1 cellular context compared by ENCODE assay signal in genomic region chr1:24910751-24911650, GRCh38.
TF ChIP-seq lines count a peak whose summit lies in the region.

No MANE protein-coding gene starts in this region.

TF ChIP-seq in HepG2, 621 proteins besides CTCF, POLR2A, EP300 and RAD21 (continued from another document and continues in another):
- peak; percentile 54 for TF ChIP-seq USF2 (IDR thresholded peaks at IDR 0.05; ENCODE audit: low read depth, low read length)
- peak; percentile 77 for TF ChIP-seq USF2 (CRISPR knock-in tag; IDR thresholded peaks at IDR 0.05; ENCODE audit: borderline replicate concordance)
- TF ChIP-seq AGO2 (optimal IDR thresholded peaks at IDR 0.05; ENCODE audit: low read depth, low read length), result no peak
- no peak for TF ChIP-seq ZNF75D (CRISPR knock-in tag; IDR thresholded peaks at IDR 0.05; ENCODE audit: borderline replicate concordance)
- no peak; the same call in 1 of the 2 replicates for TF ChIP-seq RBFOX2 (IDR thresholded peaks at IDR 0.05; ENCODE audit: low read depth, low read length)
- TF ChIP-seq RORA (CRISPR knock-in tag; IDR thresholded peaks at IDR 0.05), result no peak
- TF ChIP-seq ZFP90 (CRISPR knock-in tag; IDR thresholded peaks at IDR 0.05; ENCODE audit: borderline replicate concordance), result 0 out of 2 replicates have a peak, but pooled peaks have one; percentile 62
- peak; percentile 81 for TF ChIP-seq FOXK1 (CRISPR knock-in tag; IDR thresholded peaks at IDR 0.05; ENCODE audit: borderline replicate concordance, low read depth)
- no peak for TF ChIP-seq CCAR2 (optimal IDR thresholded peaks at IDR 0.05; ENCODE audit: low read depth, low read length)
- TF ChIP-seq ETS1 (CRISPR knock-in tag; IDR thresholded peaks at IDR 0.05), result no peak
- no peak for TF ChIP-seq STAT6 (CRISPR knock-in tag; IDR thresholded peaks at IDR 0.05; ENCODE audit: borderline replicate concordance)
- no peak for TF ChIP-seq CENPBD1 (CRISPR knock-in tag; IDR thresholded peaks at IDR 0.05; ENCODE audit: borderline replicate concordance, low read depth)
- no peak for TF ChIP-seq YY1 (IDR thresholded peaks at IDR 0.05; ENCODE audit: insufficient read depth, insufficient replicate concordance, low read depth, low read length)
- TF ChIP-seq JUNB (CRISPR knock-in tag; IDR thresholded peaks at IDR 0.05; ENCODE audit: borderline replicate concordance), result no peak
- TF ChIP-seq GZF1 (CRISPR knock-in tag; IDR thresholded peaks at IDR 0.05), result no peak
- no peak for TF ChIP-seq TEAD2 (CRISPR knock-in tag; IDR thresholded peaks at IDR 0.05)
- TF ChIP-seq NFAT5 (CRISPR knock-in tag; IDR thresholded peaks at IDR 0.05), result no peak
- TF ChIP-seq ZNF562 (CRISPR knock-in tag; IDR thresholded peaks at IDR 0.05; ENCODE audit: borderline replicate concordance), result no peak
- no peak for TF ChIP-seq DZIP1 (CRISPR knock-in tag; IDR thresholded peaks at IDR 0.05)
- no peak for TF ChIP-seq ZBTB8A (CRISPR knock-in tag; IDR thresholded peaks at IDR 0.05; ENCODE audit: borderline replicate concordance, low read depth)
- peak; percentile 68 for TF ChIP-seq KLF6 (CRISPR knock-in tag; IDR thresholded peaks at IDR 0.05)
- TF ChIP-seq BRF2 (CRISPR knock-in tag; IDR thresholded peaks at IDR 0.05), result no peak
- TF ChIP-seq FLYWCH1 (CRISPR knock-in tag; IDR thresholded peaks at IDR 0.05), result no peak
- TF ChIP-seq HOXA3 (CRISPR knock-in tag; IDR thresholded peaks at IDR 0.05), result peak; percentile 75; the same call in 1 of the 2 replicates
- no peak for TF ChIP-seq NR2F1 (CRISPR knock-in tag; IDR thresholded peaks at IDR 0.05)
- peak; percentile 72; the same call in 1 of the 2 replicates for TF ChIP-seq FOSL1 (CRISPR knock-in tag; IDR thresholded peaks at IDR 0.05; ENCODE audit: borderline replicate concordance)
- TF ChIP-seq TEAD3 (CRISPR knock-in tag; optimal IDR thresholded peaks at IDR 0.05; ENCODE audit: borderline replicate concordance), result no peak
- no peak for TF ChIP-seq HOXA9 (CRISPR knock-in tag; IDR thresholded peaks at IDR 0.05; ENCODE audit: borderline replicate concordance)
- TF ChIP-seq PCBP1 (IDR thresholded peaks at IDR 0.05; ENCODE audit: borderline replicate concordance, low read depth, low read length), result no peak
- TF ChIP-seq HNRNPLL (IDR thresholded peaks at IDR 0.05; ENCODE audit: low read depth, low read length, poor library complexity, severe bottlenecking), result no peak
- 0 out of 2 replicates have a peak, but pooled peaks have one; percentile 14 for TF ChIP-seq FOXC1 (CRISPR knock-in tag; IDR thresholded peaks at IDR 0.05; ENCODE audit: borderline replicate concordance)
- no peak for TF ChIP-seq ZNF780A (CRISPR knock-in tag; IDR thresholded peaks at IDR 0.05)
- peak; percentile 87 for TF ChIP-seq FOXA3 (CRISPR knock-in tag; IDR thresholded peaks at IDR 0.05)
- no peak for TF ChIP-seq PLSCR1 (CRISPR knock-in tag; IDR thresholded peaks at IDR 0.05; ENCODE audit: borderline replicate concordance)
- peak; percentile 49; the same call in 1 of the 2 replicates for TF ChIP-seq ZNF143 (CRISPR knock-in tag; IDR thresholded peaks at IDR 0.05)
- TF ChIP-seq PHF8 (CRISPR knock-in tag; IDR thresholded peaks at IDR 0.05), result peak; percentile 74
- TF ChIP-seq ARID2 (CRISPR knock-in tag; IDR thresholded peaks at IDR 0.05; ENCODE audit: borderline replicate concordance), result no peak
- TF ChIP-seq SP5 (CRISPR knock-in tag; IDR thresholded peaks at IDR 0.05; ENCODE audit: borderline replicate concordance, low read depth), result peak; percentile 98
- 0 out of 2 replicates have a peak, but pooled peaks have one; percentile 14 for TF ChIP-seq MIXL1 (CRISPR knock-in tag; IDR thresholded peaks at IDR 0.05)
- peak; percentile 40 for TF ChIP-seq ASH2L (IDR thresholded peaks at IDR 0.05; ENCODE audit: insufficient read length, low read depth, low read length)
- TF ChIP-seq CREB3 (CRISPR knock-in tag; IDR thresholded peaks at IDR 0.05), result no peak
